9 cellular contexts compared by ENCODE assay signal in genomic region chr2:148022351-148022750, GRCh38. TPM values are rescaled to one million over a fixed set of nuclear protein-coding genes. Genes with fewer than 3 reads are reported as not detected.
DNase-seq lines count a peak whose midpoint lies in the region; ATAC-seq, FAIRE-seq and TF ChIP-seq lines count a peak whose summit lies in the region.
"Had no signal": no experiment of that assay in that cellular context is flagged by ENCODE, and none has a peak within 500 bp of the region (broad histone marks: within the 10 kb centered on the region; RNA-seq: fewer than 3 reads in every experiment).

No MANE protein-coding gene starts in this region.

- BruUV-seq in K562 (replicated peaks; lab: Mats Ljungman, UMichigan), result no TSS peak

- no peaks in the 10 kb centered on the region for H4K20me1 ChIP-seq in K562 (replicated peaks; ENCODE audit: control insufficient read depth, insufficient read depth, low read length)

- POLR2A ChIA-PET in A549 (lab: Yijun Ruan, JAX) (no interaction called here), K562 (lab: Yijun Ruan, JAX) (interaction anchor here (1.0 kb wide), 1 partner anchor 10 kb away, joined by 3 read pairs; no protein-coding TSS in a partner anchor)

- H2AFZ ChIP-seq in K562 (ENCODE audit: low read depth, low read length), result no peak overlapping the region; the same call in 1 of the 2 replicates

- CTCF ChIA-PET in A549 (lab: Yijun Ruan, JAX), result interaction anchor here (1.3 kb wide), 1 partner anchor 487 kb away, joined by 3 read pairs; no protein-coding TSS in a partner anchor
- CTCF ChIA-PET in K562 (lab: Yijun Ruan, JAX; ENCODE audit: low intra/inter-chr PET ratio), result no interaction called here

- H3K4me3 ChIP-seq in A549 (peak overlapping the region; percentile 82), HUES48 (ENCODE audit: low read depth, low read length) (peak overlapping the region; percentile 97), K562 (peak overlapping the region; percentile 82), lower lobe of right lung (peak overlapping the region; percentile 83)

- DNase-seq in A549 (ENCODE audit: low read depth in 1 of 2, low spot score in 1 of 2), result no peak
- no peak for DNase-seq in K562 (ENCODE audit: extremely low read depth in 1 of 4, low spot score in 3 of 4)
- no peak for DNase-seq in lower lobe of right lung
- DNase-seq in pons (ENCODE audit: low spot score), result no peak
- no peak for DNase-seq in posterior vena cava (ENCODE audit: low spot score)
- DNase-seq in GM12892 (ENCODE audit: insufficient read length), result no peak
- DNase-seq: DMS79 treated with DMSO at 0.1 percent for 48 hours had no signal

- no peak for TF ChIP-seq EP300 in A549 (IDR thresholded peaks at IDR 0.05)
- TF ChIP-seq EP300 in K562 (IDR thresholded peaks at IDR 0.05; ENCODE audit: low read length), result no peak

- H3K4me1 ChIP-seq in A549 (peaks cover 31% of the 10 kb centered on the region), HUES48 (ENCODE audit: control insufficient read depth, insufficient read depth, low read length) (peaks cover 18% of the 10 kb centered on the region; the same call in 1 of the 2 replicates), K562 (replicated peaks in 1 of 2; ENCODE audit: control insufficient read depth in 2 of 2, insufficient read depth in 2 of 2, low read length in 2 of 2) (peaks cover 0 to 6% of the 10 kb centered on the region in 2 experiments; a peak in 2 of 5 replicates), lower lobe of right lung (peaks cover 38% of the 10 kb centered on the region)

- intact Hi-C loops in K562 (cut with micrococcal nuclease) (loop anchor here (5.0 kb wide), 1 partner anchor 180 kb away; no protein-coding TSS in a partner anchor), lower lobe of right lung (cut with DNase I) (no loop called here), posterior vena cava (cut with DNase I) (no loop called here)

- no peak overlapping the region for H3K9ac ChIP-seq in HUES48 (ENCODE audit: low read depth, low read length)
- peak overlapping the region in 1 of 2 experiments; percentile 75; a peak in 2 of 4 replicates for H3K9ac ChIP-seq in K562 (ENCODE audit: insufficient read depth in 1 of 2, low read depth in 2 of 2, low read length in 2 of 2)

- no peaks in the 10 kb centered on the region for H3K27me3 ChIP-seq in HUES48 (ENCODE audit: control insufficient read depth, insufficient read depth, low read length)
- H3K27me3 ChIP-seq in K562 (ENCODE audit: control insufficient read depth in 2 of 2, insufficient read depth in 2 of 2, low read length in 2 of 2), result no peaks in the 10 kb centered on the region
- no peaks in the 10 kb centered on the region for H3K27me3 ChIP-seq in lower lobe of right lung (ENCODE audit: low read depth)

- in situ Hi-C loops in K562 (cut with MboI), result no loop called here

- H3K36me3 ChIP-seq in HUES48 (ENCODE audit: control insufficient read depth, insufficient read depth, low read length), result no peaks in the 10 kb centered on the region
- H3K36me3 ChIP-seq in K562 (ENCODE audit: control insufficient read depth, insufficient read depth, low read length), result peaks cover 3% of the 10 kb centered on the region; the same call in 1 of the 3 replicates
- H3K36me3 ChIP-seq in lower lobe of right lung, result no peaks in the 10 kb centered on the region

- no peak for FAIRE-seq in A549 (lab: Jason Lieb, UNC)
- no peak for FAIRE-seq in K562 (lab: Jason Lieb, UNC)
- no peak for FAIRE-seq in GM12892 (lab: Jason Lieb, UNC)

- H3K27ac ChIP-seq in A549 (peak overlapping the region; percentile 93 to 97; a peak in 3 of 6 replicates), HUES48 (ENCODE audit: low read depth, low read length) (no peak overlapping the region), K562 (ENCODE audit: extremely low read depth, low read depth, low read length) (peak overlapping the region; percentile 89; the same call in 2 of the 3 replicates), lower lobe of right lung (no peak overlapping the region)

- ATAC-seq in A549, result no peak
- ATAC-seq in K562, result no peak
- no peak for ATAC-seq in lower lobe of right lung
- ATAC-seq in GM18502 (IDR thresholded peaks at IDR 0.05; ENCODE audit: poor library complexity, unreplicated experiment), result no peak

- no peaks in the 10 kb centered on the region for H3K9me3 ChIP-seq in A549
- no peaks in the 10 kb centered on the region for H3K9me3 ChIP-seq in HUES48 (ENCODE audit: control insufficient read depth, insufficient read depth, low read length)
- H3K9me3 ChIP-seq in K562 (replicated peaks; ENCODE audit: control insufficient read depth, insufficient read depth, low read depth, low read length), result no peaks in the 10 kb centered on the region
- H3K9me3 ChIP-seq in lower lobe of right lung, result no peaks in the 10 kb centered on the region

- no peaks in the 10 kb centered on the region for H3K9me1 ChIP-seq in K562 (ENCODE audit: control insufficient read depth, insufficient read depth, low read length)

- TF ChIP-seq CTCF in A549 (IDR thresholded peaks at IDR 0.05) (no peak), K562 (IDR thresholded peaks at IDR 0.05 in 2 of 3, conservative IDR thresholded peaks at IDR 0.05 in 1 of 3; ENCODE audit: insufficient read depth in 2 of 3, low read depth in 1 of 3, low read length in 3 of 3) (no peak), lower lobe of right lung (IDR thresholded peaks at IDR 0.05) (no peak)

- TF ChIP-seq RAD21 in A549 (conservative IDR thresholded peaks at IDR 0.05 in 1 of 2, IDR thresholded peaks at IDR 0.05 in 1 of 2) (no peak), K562 (CRISPR knock-in tag; conservative IDR thresholded peaks at IDR 0.05 in 1 of 2, IDR thresholded peaks at IDR 0.05 in 1 of 2) (no peak)

- H3K4me2 ChIP-seq in A549 (peak overlapping the region; percentile 90), K562 (ENCODE audit: insufficient read depth, low read length) (peak overlapping the region; percentile 92)

- TF ChIP-seq POLR2A in A549 (IDR thresholded peaks at IDR 0.05; ENCODE audit: low read length) (no peak), K562 (conservative IDR thresholded peaks at IDR 0.05) (no peak), GM12892 (IDR thresholded peaks at IDR 0.05; ENCODE audit: low read depth, low read length) (no peak)

- peaks cover 82% of the 10 kb centered on the region for H3K79me2 ChIP-seq in K562 (ENCODE audit: control insufficient read depth, insufficient read depth, low read length)

- WGBS in A549 (ENCODE audit: missing lambda C conversion rate), result 3% methylated on average over 1 of the region's 1 CpG
- WGBS in K562 (ENCODE audit: insufficient coverage, low coverage, missing lambda C conversion rate), result 0% methylated on average over 1 of the region's 1 CpG

RNA-seq across cellular contexts. Expression of gene MBD5, which starts 1.5 kb away (rescaled TPM):
- polyA plus RNA-seq in A549 (2011; rRNA removed) (21.5 and 24.1 TPM in 2 replicates), A549 (2017; fragmentation: RNase III; extraction: RNeasy Plus Mini Kit Qiagen cat#74134 plus additional on column Dnase treatment) (4.3 to 5.9 TPM (median 5.4 TPM) in 3 replicates), K562 (2011; rRNA removed) (14.5 and 24.2 TPM in 2 replicates), K562 (2014; fragmentation: Illumina TruSeq; extraction: Trizol) (9.0 and 9.1 TPM in 2 replicates), K562 (2014; fragmentation: Nextera tagmentation; extraction: Ambion mirVana) (1 to 10 TPM; 3.4 to 3.6 TPM), K562 (2014; rRNA removed) (6.2 and 6.8 TPM in 2 replicates)
- 4.4 and 5.7 TPM in 2 replicates for polyA plus RNA-seq in A549 (2012; cell fraction: cytosol; rRNA removed)
- polyA plus RNA-seq in A549 (2012; cell fraction: nucleus; rRNA removed), result 3.6 and 4.5 TPM in 2 replicates
- 72.7 and 97.7 TPM in 2 replicates for polyA minus RNA-seq in A549 (2011; rRNA and poly(A)+ RNA removed)
- 27.5 and 81.6 TPM in 2 replicates for total RNA-seq in K562 (2011; cell fraction: chromatin; rRNA removed; ENCODE audit: low replicate concordance)
- 19.5 and 21.8 TPM in 2 replicates for total RNA-seq in K562 (2011; cell fraction: nucleolus; rRNA removed)
- total RNA-seq in K562 (2011; cell fraction: nucleoplasm; rRNA removed), result 51.9 and 119 TPM in 2 replicates
- total RNA-seq in K562 (2014; rRNA removed) (5.1 and 5.4 TPM in 2 replicates), K562 (2014; rRNA removed; fragmentation: Illumina TruSeq; extraction: Trizol) (11.1 and 13.0 TPM in 2 replicates), K562 (2015; rRNA removed; fragmentation: Illumina TruSeq; extraction: Trizol) (9.5 and 12.0 TPM in 2 replicates), K562 (2021) (9.8 and 13.9 TPM in 2 replicates), lower lobe of right lung (46.3 TPM), posterior vena cava (10 to 100 TPM; 39.8 to 40.8 TPM)
- polyA plus RNA-seq in K562 (2011; cell fraction: cytosol; rRNA removed), result 8.2 and 11.8 TPM in 2 replicates
- 32.2 and 33.0 TPM in 2 replicates for polyA plus RNA-seq in K562 (2011; cell fraction: nucleus; rRNA removed)
- 7.0 and 9.5 TPM in 2 replicates for polyA plus RNA-seq in K562 (2012)
- 34.7 and 48.3 TPM in 2 replicates for polyA minus RNA-seq in K562 (2011; rRNA and poly(A)+ RNA removed)
- polyA minus RNA-seq in K562 (2011; cell fraction: cytosol; rRNA and poly(A)+ RNA removed), result 7.8 and 18.7 TPM in 2 replicates
- polyA minus RNA-seq in K562 (2011; cell fraction: nucleus; rRNA and poly(A)+ RNA removed), result 63.7 and 108 TPM in 2 replicates
- polyA plus RNA-seq in GM12892 (2012; ENCODE audit: missing spikeins), result 25.1 TPM

RNA-seq across cellular contexts. Expression of gene ORC4, which starts 1.8 kb away (rescaled TPM):
- 60.4 and 99.1 TPM in 2 replicates for polyA plus RNA-seq in A549 (2011; rRNA removed)
- 15.2 and 16.0 TPM in 2 replicates for polyA plus RNA-seq in A549 (2012; cell fraction: cytosol; rRNA removed)
- 11.5 and 35.0 TPM in 2 replicates for polyA plus RNA-seq in A549 (2012; cell fraction: nucleus; rRNA removed)
- 35.5 to 38.5 TPM (median 38.2 TPM) in 3 replicates for polyA plus RNA-seq in A549 (2017; fragmentation: RNase III; extraction: RNeasy Plus Mini Kit Qiagen cat#74134 plus additional on column Dnase treatment)
- polyA minus RNA-seq in A549 (2011; rRNA and poly(A)+ RNA removed), result 26.9 and 31.5 TPM in 2 replicates
- total RNA-seq in K562 (2011; cell fraction: chromatin; rRNA removed; ENCODE audit: low replicate concordance), result 31.8 and 105 TPM in 2 replicates
- 17.7 and 26.2 TPM in 2 replicates for total RNA-seq in K562 (2011; cell fraction: nucleolus; rRNA removed)
- 42.5 and 60.5 TPM in 2 replicates for total RNA-seq in K562 (2011; cell fraction: nucleoplasm; rRNA removed)
- 61.4 and 62.2 TPM in 2 replicates for total RNA-seq in K562 (2014; rRNA removed)
- 70.0 and 94.9 TPM in 2 replicates for total RNA-seq in K562 (2014; rRNA removed; fragmentation: Illumina TruSeq; extraction: Trizol)
- total RNA-seq in K562 (2015; rRNA removed; fragmentation: Illumina TruSeq; extraction: Trizol), result 49.2 and 58.6 TPM in 2 replicates
- total RNA-seq in K562 (2021), result 60.3 and 65.4 TPM in 2 replicates
- 58.4 and 86.5 TPM in 2 replicates for polyA plus RNA-seq in K562 (2011; rRNA removed)
- polyA plus RNA-seq in K562 (2011; cell fraction: cytosol; rRNA removed), result 14.9 and 49.8 TPM in 2 replicates
- 38.3 and 62.9 TPM in 2 replicates for polyA plus RNA-seq in K562 (2011; cell fraction: nucleus; rRNA removed)
- 51.3 and 54.1 TPM in 2 replicates for polyA plus RNA-seq in K562 (2012)
- 64.1 and 100 TPM in 2 replicates for polyA plus RNA-seq in K562 (2014; fragmentation: Illumina TruSeq; extraction: Trizol)
- polyA plus RNA-seq in K562 (2014; fragmentation: Nextera tagmentation; extraction: Ambion mirVana), result 10 to 100 TPM; 86.8 to 90.0 TPM
- polyA plus RNA-seq in K562 (2014; rRNA removed), result 70.5 and 86.5 TPM in 2 replicates
- polyA minus RNA-seq in K562 (2011; rRNA and poly(A)+ RNA removed), result 73.0 and 88.3 TPM in 2 replicates
- 21.6 and 26.1 TPM in 2 replicates for polyA minus RNA-seq in K562 (2011; cell fraction: cytosol; rRNA and poly(A)+ RNA removed)
- 42.7 and 84.9 TPM in 2 replicates for polyA minus RNA-seq in K562 (2011; cell fraction: nucleus; rRNA and poly(A)+ RNA removed)
- total RNA-seq in lower lobe of right lung, result 41.3 TPM
- 10 to 100 TPM; 36.4 to 37.6 TPM for total RNA-seq in posterior vena cava
- 45.6 TPM for polyA plus RNA-seq in GM12892 (2012; ENCODE audit: missing spikeins)

Comparison
In these comparisons a context has a peak if more than half of its experiments do, and no peak if none do; other contexts are left out.
1. H3K27ac ChIP-seq: peak in A549 (2 of 2) and K562 (single experiment); none in HUES48 (single experiment) and lower lobe of right lung (single experiment).
2. Peak in every context shown above with its lines, with median percentiles within 50 percentile points of each other: H3K4me3 ChIP-seq.